ENCODE assay signal across 8 cellular contexts in genomic region chr16:4298761-4299522, GRCh38. TPM values are rescaled to one million over a fixed set of nuclear protein-coding genes. Genes with fewer than 3 reads are reported as not detected.
DNase-seq lines count a peak whose midpoint lies in the region; ATAC-seq and TF ChIP-seq lines count a peak whose summit lies in the region.

No MANE protein-coding gene starts in this region.

- TF ChIP-seq CTCF in fibroblast of the aortic adventitia (IDR thresholded peaks at IDR 0.05; ENCODE audit: insufficient read depth, low read length) = no peak
- TF ChIP-seq CTCF in osteocyte (IDR thresholded peaks at IDR 0.05) = no peak

- no peaks in the 10 kb centered on the region for H3K27me3 Mint-ChIP-seq in osteocyte (ENCODE audit: unreplicated experiment)

- no peak overlapping the region for H3K4me3 Mint-ChIP-seq in osteocyte (ENCODE audit: unreplicated experiment)

- peaks cover 36% of the 10 kb centered on the region for H3K4me1 Mint-ChIP-seq in osteocyte (ENCODE audit: unreplicated experiment)

- peak overlapping the region; percentile 15 for H3K4me3 ChIP-seq in fibroblast of the aortic adventitia (ENCODE audit: low read depth, low read length)

- peak overlapping the region; percentile 88 for H3K27ac Mint-ChIP-seq in osteocyte (ENCODE audit: unreplicated experiment)

- ATAC-seq in HG02981 (IDR thresholded peaks at IDR 0.05; ENCODE audit: unreplicated experiment) = no peak

- no peaks in the 10 kb centered on the region for H3K9me3 Mint-ChIP-seq in osteocyte (ENCODE audit: unreplicated experiment)

- H3K36me3 Mint-ChIP-seq in osteocyte (ENCODE audit: unreplicated experiment) = no peaks in the 10 kb centered on the region

- DNase-seq in DMS 273 treated with DMSO at 0.1 percent for 48 hours (lab: John Stamatoyannopoulos, UW) (peak; percentile 84), RKO (ENCODE audit: low spot score) (peak; percentile 86), fibroblast of the aortic adventitia (ENCODE audit: low read depth) (peak; percentile 94), osteocyte (ENCODE audit: extremely low spot score, unreplicated experiment) (peak; percentile 92), NCI-H146 treated with DMSO at 0.1 percent for 48 hours (lab: John Stamatoyannopoulos, UW; ENCODE audit: unreplicated experiment) (no peak), DMS79 treated with DMSO at 0.1 percent for 48 hours (lab: John Stamatoyannopoulos, UW) (no peak)
- no peak for DNase-seq in activated CD4-positive, alpha-beta T cell treated with anti-CD3 and anti-CD28 coated beads, Interleukin-2, amount 50 U/mL, for 1 hour

RNA-seq across cellular contexts. Expression of gene GLIS2, which starts 16.9 kb away (rescaled TPM):
- total RNA-seq in fibroblast of the aortic adventitia (ENCODE audit: low replicate concordance) = 3.3 and 6.6 TPM in 2 replicates
- 58.6 and 59.9 TPM in 2 replicates for total RNA-seq in osteocyte

RNA-seq across cellular contexts. Expression of gene TFAP4, which starts 26.1 kb away (rescaled TPM):
- total RNA-seq in fibroblast of the aortic adventitia (ENCODE audit: low replicate concordance) (5.5 and 10.6 TPM in 2 replicates), osteocyte (8.0 and 10.8 TPM in 2 replicates)

RNA-seq across cellular contexts. Expression of gene PAM16, which starts 52.2 kb away (rescaled TPM):
- total RNA-seq in fibroblast of the aortic adventitia (ENCODE audit: low replicate concordance) = 5.0 and 20.2 TPM in 2 replicates
- total RNA-seq in osteocyte = 21.0 and 23.7 TPM in 2 replicates

RNA-seq across cellular contexts. Expression of gene SRL, which starts 57.1 kb away (rescaled TPM):
- total RNA-seq in fibroblast of the aortic adventitia (ENCODE audit: low replicate concordance) (0.09 and 0.25 TPM in 2 replicates), osteocyte (not detected in 2 replicates)

Comparison
In these comparisons a context has a peak if more than half of its experiments do, and no peak if none do; other contexts are left out.
1. DNase-seq: peak in DMS 273 treated with DMSO at 0.1 percent for 48 hours (single experiment), RKO (single experiment), fibroblast of the aortic adventitia (single experiment) and osteocyte (single experiment); none in activated CD4-positive, alpha-beta T cell treated with anti-CD3 and anti-CD28 coated beads, Interleukin-2, amount 50 U/mL, for 1 hour (single experiment), NCI-H146 treated with DMSO at 0.1 percent for 48 hours (single experiment) and DMS79 treated with DMSO at 0.1 percent for 48 hours (single experiment).